ENCODE assay signal across 1 cellular context in the genomic region with DNA sequence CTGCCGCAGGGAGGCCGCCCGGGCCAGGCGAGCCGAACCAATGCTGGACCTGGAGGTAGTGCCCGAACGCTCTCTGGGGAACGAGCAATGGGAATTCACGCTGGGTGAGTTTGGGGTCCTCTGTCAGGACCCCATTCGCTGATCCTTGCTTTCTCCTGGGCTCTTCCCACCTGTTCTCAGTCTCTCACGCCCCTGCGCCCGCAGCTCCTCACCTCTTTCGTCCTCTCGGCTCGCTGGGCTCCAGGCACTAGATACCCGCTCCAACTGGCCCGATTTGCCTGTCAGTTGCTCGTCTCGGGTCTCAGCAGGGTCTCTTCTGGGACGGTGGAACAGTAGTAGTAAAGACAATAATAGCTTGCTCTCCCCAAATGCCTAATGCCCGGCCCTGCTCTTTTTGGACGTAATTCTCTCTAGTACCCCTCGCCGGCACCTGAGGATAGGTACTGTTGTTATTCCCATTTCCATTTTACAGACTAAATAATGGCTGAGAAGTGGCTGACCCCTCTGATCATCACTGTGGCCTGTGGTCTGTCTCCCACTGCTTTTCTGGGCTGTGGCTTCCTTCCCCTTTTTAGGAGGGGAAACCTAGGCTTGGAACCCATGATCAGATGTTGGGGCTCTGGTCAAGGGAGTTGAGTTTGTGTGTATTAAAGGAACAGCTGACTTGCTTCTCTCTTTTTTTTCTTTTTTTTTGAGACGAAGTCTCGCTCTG.
TF ChIP-seq lines count a peak whose summit lies in the region.

No MANE protein-coding gene starts in this region.

TF ChIP-seq in IMR-90, 13 proteins besides CTCF, POLR2A, EP300 and RAD21:
- no peak for TF ChIP-seq RCOR1 (IDR thresholded peaks at IDR 0.05; ENCODE audit: insufficient replicate concordance, low read length)
- no peak for TF ChIP-seq MAZ (IDR thresholded peaks at IDR 0.05; ENCODE audit: borderline replicate concordance, low read depth, low read length)
- no peak for TF ChIP-seq SMC3 (IDR thresholded peaks at IDR 0.05; ENCODE audit: low read depth, low read length)
- TF ChIP-seq BHLHE40 (IDR thresholded peaks at IDR 0.05; ENCODE audit: low read depth, low read length) = no peak
- TF ChIP-seq, protein P1, sequence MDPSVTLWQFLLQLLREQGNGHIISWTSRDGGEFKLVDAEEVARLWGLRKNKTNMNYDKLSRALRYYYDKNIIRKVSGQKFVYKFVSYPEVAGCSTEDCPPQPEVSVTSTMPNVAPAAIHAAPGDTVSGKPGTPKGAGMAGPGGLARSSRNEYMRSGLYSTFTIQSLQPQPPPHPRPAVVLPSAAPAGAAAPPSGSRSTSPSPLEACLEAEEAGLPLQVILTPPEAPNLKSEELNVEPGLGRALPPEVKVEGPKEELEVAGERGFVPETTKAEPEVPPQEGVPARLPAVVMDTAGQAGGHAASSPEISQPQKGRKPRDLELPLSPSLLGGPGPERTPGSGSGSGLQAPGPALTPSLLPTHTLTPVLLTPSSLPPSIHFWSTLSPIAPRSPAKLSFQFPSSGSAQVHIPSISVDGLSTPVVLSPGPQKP (IDR thresholded peaks at IDR 0.05; ENCODE audit: borderline replicate concordance, low read depth, low read length) = no peak
